8 cellular contexts compared by ENCODE assay signal in the genomic region with DNA sequence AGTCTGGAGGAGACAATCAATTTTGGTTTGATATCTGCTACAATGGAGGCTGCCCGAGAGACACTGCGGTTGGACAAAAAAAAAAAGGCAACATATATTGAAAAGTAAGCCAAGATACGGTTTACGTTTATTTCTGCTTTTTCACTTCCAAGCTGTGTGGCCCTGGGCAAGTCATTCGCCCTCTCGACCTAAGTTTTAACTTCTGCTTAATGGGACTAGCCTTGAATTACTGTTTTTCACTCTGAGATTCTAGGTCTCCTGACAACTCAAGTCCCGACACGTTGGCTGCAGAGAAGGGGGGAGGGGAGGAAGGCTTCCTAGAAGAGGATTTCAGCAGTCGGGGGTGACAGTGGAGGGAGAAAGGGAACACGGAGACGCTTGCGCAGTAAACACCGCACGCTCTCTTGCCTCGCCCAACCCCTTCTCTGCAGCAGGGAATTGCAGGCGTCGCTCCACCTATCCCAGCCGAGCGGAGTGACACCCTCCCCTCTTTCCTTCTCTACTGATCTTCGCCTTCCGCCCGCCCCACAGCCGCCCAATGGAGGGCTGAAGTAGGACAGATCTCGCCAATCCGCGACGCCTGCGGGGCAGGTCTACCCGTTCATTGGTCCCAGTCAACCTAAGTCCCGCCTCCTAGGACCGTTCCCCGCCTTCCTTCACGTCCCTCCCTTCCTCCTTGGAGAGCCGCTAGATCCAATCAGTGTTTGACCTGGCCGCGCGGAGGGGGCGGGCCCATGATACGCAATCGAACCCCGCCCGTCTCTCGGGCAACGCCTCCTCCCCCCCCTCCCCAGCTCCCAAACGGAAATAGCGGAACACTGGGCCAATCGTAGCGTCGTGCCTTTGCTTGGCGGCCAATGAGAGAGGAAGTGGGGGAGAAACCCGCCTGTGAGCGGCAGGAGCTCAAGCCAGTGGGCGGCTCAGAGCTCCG. TPM values are rescaled to one million over a fixed set of nuclear protein-coding genes. Genes with fewer than 3 reads are reported as not detected.
DNase-seq lines count a peak whose midpoint lies in the region; ATAC-seq and TF ChIP-seq lines count a peak whose summit lies in the region.

No MANE protein-coding gene starts in this region.

- peaks cover 41% of the 10 kb centered on the region for H3K4me1 Mint-ChIP-seq in activated T-cell treated with anti-CD3 and anti-CD28 coated beads, Interleukin-2, amount 50 U/mL, for 72 hours (ENCODE audit: low read depth)

- intact Hi-C loops in Panc1 (cut with micrococcal nuclease; ENCODE audit: unreplicated experiment): no loop called here
- intact Hi-C loops in esophagus muscularis mucosa (cut with DNase I): loop anchor here (5.0 kb wide), 1 partner anchor 36 kb away; no protein-coding TSS in a partner anchor

- H3K9me3 Mint-ChIP-seq in activated T-cell treated with anti-CD3 and anti-CD28 coated beads, Interleukin-2, amount 50 U/mL, for 72 hours: no peaks in the 10 kb centered on the region

- WGBS in esophagus muscularis mucosa: 2% methylated on average over 44 of the region's 54 CpGs

- no peak overlapping the region for H3K4me3 ChIP-seq in KMS-11 (IDR thresholded peaks at IDR 0.05; ENCODE audit: insufficient read depth, low read depth, low read length)
- H3K4me3 ChIP-seq in Panc1 (ENCODE audit: low read depth in 2 of 2, low read length in 2 of 2): peak overlapping the region; percentile 40 to 57
- peak overlapping the region; percentile 84 to 93 (median 89) for H3K4me3 ChIP-seq in esophagus muscularis mucosa
- H3K4me3 ChIP-seq in muscle layer of colon (ENCODE audit: low read depth in 1 of 2, low read length in 2 of 2): peak overlapping the region; percentile 21 to 49

- POLR2A ChIA-PET in Panc1 (lab: Charles Lee): interaction anchor here (0.5 kb wide), 1 partner anchor 344 kb away, joined by 3 read pairs; no protein-coding TSS in a partner anchor

- H3K27ac ChIP-seq in KMS-11 (peak overlapping the region; percentile 46), Panc1 (ENCODE audit: low read length) (peak overlapping the region; percentile 98), esophagus muscularis mucosa (replicated peaks in 1 of 4) (peak overlapping the region; percentile 89 to 93 (median 90)), muscle layer of colon (ENCODE audit: low read depth, low read length) (peak overlapping the region; percentile 79)

- in situ Hi-C loops in Panc1 (cut with HindIII; ENCODE audit: low pct_unique_long_range_greater_than_20kb, low sequenced_read_pairs): no loop called here

- CTCF ChIA-PET in Panc1 (lab: Charles Lee): no interaction called here

- H3K9me3 ChIP-seq in Panc1 (ENCODE audit: control insufficient read depth, insufficient read depth, low read depth, low read length) (no peaks in the 10 kb centered on the region), esophagus muscularis mucosa (no peaks in the 10 kb centered on the region), muscle layer of colon (ENCODE audit: low read length) (no peaks in the 10 kb centered on the region)

- peak overlapping the region; percentile 49; the same call in 1 of the 2 replicates for H3K9ac ChIP-seq in KMS-11
- peak overlapping the region; percentile 55 for H3K9ac ChIP-seq in muscle layer of colon (ENCODE audit: low read length)

- no peaks in the 10 kb centered on the region for H3K36me3 Mint-ChIP-seq in activated T-cell treated with anti-CD3 and anti-CD28 coated beads, Interleukin-2, amount 50 U/mL, for 72 hours (ENCODE audit: insufficient read depth in 2 of 2)

- BruUV-seq in Panc1 (replicated peaks; lab: Mats Ljungman, UMichigan): no TSS peak

- TF ChIP-seq POLR2A in esophagus muscularis mucosa (IDR thresholded peaks at IDR 0.05; ENCODE audit: low read depth): peak; percentile 53

- H4K20me1 ChIP-seq in KMS-11 (ENCODE audit: insufficient read depth): no peaks in the 10 kb centered on the region

- H3K4me3 Mint-ChIP-seq in activated T-cell treated with anti-CD3 and anti-CD28 coated beads, Interleukin-2, amount 50 U/mL, for 72 hours: peak overlapping the region; percentile 91 to 98

- H3K27me3 Mint-ChIP-seq in activated T-cell treated with anti-CD3 and anti-CD28 coated beads, Interleukin-2, amount 50 U/mL, for 72 hours (ENCODE audit: low read depth): no peaks in the 10 kb centered on the region

- H2AFZ ChIP-seq in KMS-11 (ENCODE audit: low read depth): peak overlapping the region; percentile 89

- peak overlapping the region; percentile 79 for H3K27ac Mint-ChIP-seq in activated T-cell treated with anti-CD3 and anti-CD28 coated beads, Interleukin-2, amount 50 U/mL, for 72 hours

- DNase-seq in DMS79 treated with DMSO at 0.1 percent for 48 hours (lab: John Stamatoyannopoulos, UW): peak; percentile 100
- DNase-seq in Panc1 (ENCODE audit: low read depth, low spot score): peak; percentile 96
- DNase-seq in activated T-cell treated with anti-CD3 and anti-CD28 coated beads, Interleukin-2, amount 50 U/mL, for 72 hours: peak; percentile 99 to 100
- peak; percentile 100 for DNase-seq in esophagus muscularis mucosa (ENCODE audit: extremely low spot score)
- peak; percentile 96 to 98 for DNase-seq in stimulated activated CD8-positive, alpha-beta memory T cell treated with anti-CD3 and anti-CD28 coated beads, Interleukin-7, amount 100 ng/mL, for 1 hour (ENCODE audit: low read depth in 2 of 2)

- H3K27me3 ChIP-seq in KMS-11 (ENCODE audit: insufficient read depth, low read depth) (peaks cover 8% of the 10 kb centered on the region; the same call in 1 of the 2 replicates), Panc1 (ENCODE audit: control insufficient read depth, insufficient read depth, low read length) (no peaks in the 10 kb centered on the region), esophagus muscularis mucosa (no peaks in the 10 kb centered on the region), muscle layer of colon (ENCODE audit: control insufficient read depth in 1 of 2, insufficient read depth in 2 of 2, low read length in 2 of 2) (no peaks in the 10 kb centered on the region)

- ATAC-seq in GM21786 (IDR thresholded peaks at IDR 0.05; ENCODE audit: unreplicated experiment) (peak; percentile 91), Panc1 (peak; percentile 96)
- ATAC-seq in activated T-cell treated with anti-CD3 and anti-CD28 coated beads, Interleukin-2, amount 50 U/mL, for 72 hours (replicated peaks in 1 of 2): peak; percentile 91 to 93

- TF ChIP-seq CTCF in KMS-11 (conservative IDR thresholded peaks at IDR 0.05; ENCODE audit: low read depth, low read length) (no peak), Panc1 (IDR thresholded peaks at IDR 0.05) (no peak), esophagus muscularis mucosa (IDR thresholded peaks at IDR 0.05) (no peak)

- H3K4me1 ChIP-seq in KMS-11 (ENCODE audit: low read depth, poor library complexity, severe bottlenecking) (peaks cover 8% of the 10 kb centered on the region), Panc1 (ENCODE audit: control insufficient read depth, insufficient read depth, low read length) (peaks cover 14% of the 10 kb centered on the region), esophagus muscularis mucosa (peaks cover 35 to 43% (median 38%) of the 10 kb centered on the region in 4 donors), muscle layer of colon (ENCODE audit: insufficient read depth, low read length) (peaks cover 27% of the 10 kb centered on the region)

- peaks cover 13% of the 10 kb centered on the region; the same call in 1 of the 2 replicates for H3K79me2 ChIP-seq in KMS-11 (ENCODE audit: insufficient read depth, low read depth)

- H3K36me3 ChIP-seq in KMS-11 (ENCODE audit: insufficient read depth) (no peaks in the 10 kb centered on the region), Panc1 (ENCODE audit: control insufficient read depth, insufficient read depth, low read length) (peaks cover 6% of the 10 kb centered on the region; the same call in 1 of the 2 replicates), esophagus muscularis mucosa (no peaks in the 10 kb centered on the region), muscle layer of colon (ENCODE audit: insufficient read depth, low read length) (no peaks in the 10 kb centered on the region)

- H3K4me2 ChIP-seq in KMS-11: peak overlapping the region; percentile 93

- no peak for TF ChIP-seq EP300 in esophagus muscularis mucosa (IDR thresholded peaks at IDR 0.05)

RNA-seq across cellular contexts. Expression of a gene that starts 0.5 kb away (rescaled TPM):
- 72.1 TPM for total RNA-seq in Panc1 (2021; ENCODE audit: unreplicated experiment)
- polyA plus RNA-seq in Panc1 (2012; ENCODE audit: insufficient read length): 83.8 TPM
- 10 to 100 TPM; 74.5 to 75.8 TPM for total RNA-seq in activated T-cell treated with anti-CD3 and anti-CD28 coated beads, Interleukin-2, amount 50 U/mL, for 72 hours
- total RNA-seq in esophagus muscularis mucosa: 100 to 1,000 TPM in 1 of 4 donors, 10 to 100 TPM in 3; 56.9 to 114 (median 87.8) TPM

RNA-seq across cellular contexts. Expression of a gene that starts 3.2 kb away (rescaled TPM):
- total RNA-seq in Panc1 (2021; ENCODE audit: unreplicated experiment) (not detected), esophagus muscularis mucosa (under 1 TPM in 1 of 4 donors, not detected in 3; 0.57 TPM)
- not detected for polyA plus RNA-seq in Panc1 (2012; ENCODE audit: insufficient read length)
- total RNA-seq in activated T-cell treated with anti-CD3 and anti-CD28 coated beads, Interleukin-2, amount 50 U/mL, for 72 hours: 1 to 10 TPM in 1 of 2 donors, under 1 TPM in 1; 0.19 to 2.4 TPM

RNA-seq across cellular contexts. Expression of a gene that starts 46.8 kb away (rescaled TPM):
- total RNA-seq in Panc1 (2021; ENCODE audit: unreplicated experiment): 13.9 TPM
- polyA plus RNA-seq in Panc1 (2012; ENCODE audit: insufficient read length): 19.6 TPM
- 10 to 100 TPM; 24.7 to 37.3 TPM for total RNA-seq in activated T-cell treated with anti-CD3 and anti-CD28 coated beads, Interleukin-2, amount 50 U/mL, for 72 hours
- total RNA-seq in esophagus muscularis mucosa: 10 to 100 TPM; 14.1 to 38.0 (median 23.4) TPM

RNA-seq across cellular contexts. Expression of a gene that starts 51.8 kb away (rescaled TPM):
- total RNA-seq in Panc1 (2021; ENCODE audit: unreplicated experiment): 52.4 TPM
- polyA plus RNA-seq in Panc1 (2012; ENCODE audit: insufficient read length): 55.5 TPM
- total RNA-seq in activated T-cell treated with anti-CD3 and anti-CD28 coated beads, Interleukin-2, amount 50 U/mL, for 72 hours: 10 to 100 TPM; 47.0 to 50.2 TPM
- 10 to 100 TPM; 22.5 to 36.0 (median 34.1) TPM for total RNA-seq in esophagus muscularis mucosa

Comparison
In these comparisons a context has a peak if more than half of its experiments do, and no peak if none do; other contexts are left out.
1. H3K27ac ChIP-seq: peak in every context shown above with its lines; median percentile 98 in Panc1; 90 in esophagus muscularis mucosa; 79 in muscle layer of colon; 46 in KMS-11.